Comparison of ENCODE assay signal across 12 cellular contexts in genomic region chr4:8392591-8393190, GRCh38. TPM values are rescaled to one million over a fixed set of nuclear protein-coding genes. Genes with fewer than 3 reads are reported as not detected.
A peak's percentile ranks its signal among the peaks of the same experiment; 100 is the strongest.
DNase-seq lines count a peak whose midpoint lies in the region; ATAC-seq lines count a peak whose summit lies in the region.
"Had no signal": no experiment of that assay in that cellular context is flagged by ENCODE, and none has a peak within 500 bp of the region (broad histone marks: within the 10 kb centered on the region; RNA-seq: fewer than 3 reads in every experiment).

No MANE protein-coding gene starts in this region.

- ATAC-seq in left ventricle myocardium superior, result no peak
- no peak for ATAC-seq in stimulated activated naive B cell treated with anti-CD40 and anti-IgM and Interleukin-4, amounts not matched to agents 10 μg/mL and 1 μg/mL and 100 μg/mL, for 72 hours (replicated peaks)
- no peak for ATAC-seq in HG03469 (IDR thresholded peaks at IDR 0.05; ENCODE audit: unreplicated experiment)
- no peak for ATAC-seq in HG02885 (IDR thresholded peaks at IDR 0.05; ENCODE audit: poor library complexity, unreplicated experiment)
- no peak for ATAC-seq in GM18867 (IDR thresholded peaks at IDR 0.05; ENCODE audit: unreplicated experiment)

- H3K4me1 Mint-ChIP-seq in activated T-helper 1 cell treated with anti-CD3 and anti-CD28 coated beads, Interleukin-12 subunit alpha, Interleukin-12 subunit beta, Interleukin-2, Interleukin-4 antibody, amounts not matched to agents 30 ng/mL and 10 ng/mL and 1 ng/mL, durations not matched to agents 14 hours and 24 hours and 36 hours (ENCODE audit: low read depth), result peaks cover 9% of the 10 kb centered on the region
- H3K4me1 Mint-ChIP-seq in stimulated activated naive B cell treated with anti-CD40 and anti-IgM and Interleukin-4, amounts not matched to agents 10 μg/mL and 1 μg/mL and 100 μg/mL, for 72 hours, result peaks cover 0 to 4% of the 10 kb centered on the region in 2 donors

- H3K4me3 Mint-ChIP-seq in activated T-helper 1 cell treated with anti-CD3 and anti-CD28 coated beads, Interleukin-12 subunit alpha, Interleukin-12 subunit beta, Interleukin-2, Interleukin-4 antibody, amounts not matched to agents 30 ng/mL and 10 ng/mL and 1 ng/mL, durations not matched to agents 14 hours and 24 hours and 36 hours, result no peak overlapping the region
- no peak overlapping the region for H3K4me3 Mint-ChIP-seq in stimulated activated naive B cell treated with anti-CD40 and anti-IgM and Interleukin-4, amounts not matched to agents 10 μg/mL and 1 μg/mL and 100 μg/mL, for 72 hours
- H3K4me3 Mint-ChIP-seq: memory B cell had no signal

- peak overlapping the region; percentile 61 for H3K27ac Mint-ChIP-seq in activated T-helper 1 cell treated with anti-CD3 and anti-CD28 coated beads, Interleukin-12 subunit alpha, Interleukin-12 subunit beta, Interleukin-2, Interleukin-4 antibody, amounts not matched to agents 30 ng/mL and 10 ng/mL and 1 ng/mL, durations not matched to agents 14 hours and 24 hours and 36 hours
- peak overlapping the region; percentile 9 for H3K27ac Mint-ChIP-seq in stimulated activated naive B cell treated with anti-CD40 and anti-IgM and Interleukin-4, amounts not matched to agents 10 μg/mL and 1 μg/mL and 100 μg/mL, for 72 hours
- H3K27ac Mint-ChIP-seq: memory B cell had no signal

- H3K9me3 Mint-ChIP-seq in activated T-helper 1 cell treated with anti-CD3 and anti-CD28 coated beads, Interleukin-12 subunit alpha, Interleukin-12 subunit beta, Interleukin-2, Interleukin-4 antibody, amounts not matched to agents 30 ng/mL and 10 ng/mL and 1 ng/mL, durations not matched to agents 14 hours and 24 hours and 36 hours, result no peaks in the 10 kb centered on the region
- H3K9me3 Mint-ChIP-seq in stimulated activated naive B cell treated with anti-CD40 and anti-IgM and Interleukin-4, amounts not matched to agents 10 μg/mL and 1 μg/mL and 100 μg/mL, for 72 hours, result no peaks in the 10 kb centered on the region
- H3K9me3 Mint-ChIP-seq: memory B cell had no signal

- intact Hi-C loops in activated T-helper 1 cell treated with anti-CD3 and anti-CD28 coated beads, Interleukin-12 subunit alpha, Interleukin-12 subunit beta, Interleukin-2, Interleukin-4 antibody, amounts not matched to agents 30 ng/mL and 10 ng/mL and 1 ng/mL, durations not matched to agents 14 hours and 24 hours and 36 hours (cut with micrococcal nuclease), result no loop called here
- intact Hi-C loops in left ventricle myocardium superior (cut with micrococcal nuclease), result no loop called here

- DNase-seq in KBM-7, result peak; percentile 29
- DNase-seq in activated T-helper 1 cell treated with anti-CD3 and anti-CD28 coated beads, Interleukin-12 subunit alpha, Interleukin-12 subunit beta, Interleukin-2, Interleukin-4 antibody, amounts not matched to agents 30 ng/mL and 10 ng/mL and 1 ng/mL, durations not matched to agents 14 hours and 24 hours and 36 hours (ENCODE audit: low spot score), result no peak
- peak; percentile 21 for DNase-seq in left ventricle myocardium superior
- DNase-seq in stimulated activated naive B cell treated with anti-CD40 and anti-IgM and Interleukin-4, amounts not matched to agents 10 μg/mL and 1 μg/mL and 100 μg/mL, for 72 hours, result no peak
- no peak for DNase-seq in NCI-H2196 (lab: John Stamatoyannopoulos, UW; ENCODE audit: unreplicated experiment)
- DNase-seq: activated CD4-positive, alpha-beta T cell treated with anti-CD3 and anti-CD28 coated beads for 1 hour; activated effector memory CD4-positive, alpha-beta T cell treated with anti-CD3 and anti-CD28 coated beads, Interleukin-2, amount 50 U/mL, for 16 hours; NCI-H226 had no signal

- in situ Hi-C loops in KBM-7 (cut with MboI; ENCODE audit: low pct_unique_long_range_greater_than_20kb, low sequenced_read_pairs), result no loop called here

- no peaks in the 10 kb centered on the region for H3K27me3 Mint-ChIP-seq in activated T-helper 1 cell treated with anti-CD3 and anti-CD28 coated beads, Interleukin-12 subunit alpha, Interleukin-12 subunit beta, Interleukin-2, Interleukin-4 antibody, amounts not matched to agents 30 ng/mL and 10 ng/mL and 1 ng/mL, durations not matched to agents 14 hours and 24 hours and 36 hours (ENCODE audit: insufficient read depth)
- no peaks in the 10 kb centered on the region for H3K27me3 Mint-ChIP-seq in stimulated activated naive B cell treated with anti-CD40 and anti-IgM and Interleukin-4, amounts not matched to agents 10 μg/mL and 1 μg/mL and 100 μg/mL, for 72 hours
- H3K27me3 Mint-ChIP-seq: memory B cell had no signal

- peaks cover 6% of the 10 kb centered on the region for H3K36me3 Mint-ChIP-seq in activated T-helper 1 cell treated with anti-CD3 and anti-CD28 coated beads, Interleukin-12 subunit alpha, Interleukin-12 subunit beta, Interleukin-2, Interleukin-4 antibody, amounts not matched to agents 30 ng/mL and 10 ng/mL and 1 ng/mL, durations not matched to agents 14 hours and 24 hours and 36 hours (ENCODE audit: low read depth)
- H3K36me3 Mint-ChIP-seq in stimulated activated naive B cell treated with anti-CD40 and anti-IgM and Interleukin-4, amounts not matched to agents 10 μg/mL and 1 μg/mL and 100 μg/mL, for 72 hours, result peaks cover 30 to 77% of the 10 kb centered on the region in 2 donors

RNA-seq across cellular contexts. Expression of gene ACOX3, which starts 47.8 kb away (rescaled TPM):
- total RNA-seq in activated T-helper 1 cell treated with anti-CD3 and anti-CD28 coated beads, Interleukin-12 subunit alpha, Interleukin-12 subunit beta, Interleukin-2, Interleukin-4 antibody, amounts not matched to agents 30 ng/mL and 10 ng/mL and 1 ng/mL, durations not matched to agents 14 hours and 24 hours and 36 hours, result 18.4 and 20.7 TPM in 2 replicates
- total RNA-seq in left ventricle myocardium superior, result 25.8 TPM

RNA-seq across cellular contexts. Expression of gene TRMT44, which starts 47.9 kb away (rescaled TPM):
- total RNA-seq in activated T-helper 1 cell treated with anti-CD3 and anti-CD28 coated beads, Interleukin-12 subunit alpha, Interleukin-12 subunit beta, Interleukin-2, Interleukin-4 antibody, amounts not matched to agents 30 ng/mL and 10 ng/mL and 1 ng/mL, durations not matched to agents 14 hours and 24 hours and 36 hours, result 36.8 and 39.2 TPM in 2 replicates
- 8.4 TPM for total RNA-seq in left ventricle myocardium superior

Comparison
In these comparisons a context has a peak if more than half of its experiments do, and no peak if none do; other contexts are left out.
1. DNase-seq: peak in KBM-7 (single experiment) and left ventricle myocardium superior (single experiment); none in activated T-helper 1 cell treated with anti-CD3 and anti-CD28 coated beads, Interleukin-12 subunit alpha, Interleukin-12 subunit beta, Interleukin-2, Interleukin-4 antibody, amounts not matched to agents 30 ng/mL and 10 ng/mL and 1 ng/mL, durations not matched to agents 14 hours and 24 hours and 36 hours (single experiment), stimulated activated naive B cell treated with anti-CD40 and anti-IgM and Interleukin-4, amounts not matched to agents 10 μg/mL and 1 μg/mL and 100 μg/mL, for 72 hours (single experiment) and NCI-H2196 (single experiment).